9 cellular contexts compared by ENCODE assay signal in the genomic region with DNA sequence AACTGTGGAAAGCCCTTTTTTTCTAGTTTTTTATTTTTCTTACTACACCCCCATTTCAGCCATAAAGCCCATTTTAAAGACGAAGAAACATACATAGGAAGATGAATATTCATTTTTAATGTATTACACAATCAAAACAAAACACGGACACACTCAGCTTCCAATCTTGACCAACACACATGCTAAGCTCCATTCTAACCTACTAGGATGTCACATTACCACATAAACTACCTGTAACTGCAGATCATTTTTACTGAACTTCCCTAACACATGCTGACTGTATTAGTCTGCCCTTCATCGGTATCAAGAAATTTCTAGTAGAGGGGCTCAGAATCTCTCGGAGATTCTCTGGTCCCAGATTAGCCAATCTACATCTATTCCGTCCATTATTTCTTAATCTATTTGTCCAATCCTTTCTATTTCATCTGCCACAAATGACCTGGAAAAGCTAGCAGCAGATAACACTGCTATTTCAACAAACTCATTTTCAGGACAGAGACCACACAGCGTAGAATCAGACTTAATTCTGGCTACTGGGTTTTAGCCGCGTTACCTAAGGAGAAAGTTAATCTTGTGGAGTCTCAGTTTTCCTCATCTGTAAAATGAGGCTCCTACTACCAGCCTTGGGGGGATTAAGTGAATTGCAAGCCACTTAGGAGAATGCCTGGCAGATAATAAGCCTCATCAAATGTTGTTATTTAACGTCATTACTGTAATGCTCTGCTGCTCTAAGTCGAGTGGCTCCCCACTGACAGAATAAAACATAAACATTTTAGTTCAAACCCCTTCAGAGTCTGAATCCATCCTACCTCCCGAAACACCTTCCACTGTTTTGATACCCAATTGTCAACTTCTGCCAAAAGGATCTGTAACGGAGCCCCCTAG. TPM values are rescaled to one million over a fixed set of nuclear protein-coding genes. Genes with fewer than 3 reads are reported as not detected.
DNase-seq lines count a peak whose midpoint lies in the region; ATAC-seq and TF ChIP-seq lines count a peak whose summit lies in the region.
"Had no signal": no experiment of that assay in that cellular context is flagged by ENCODE, and none has a peak within 500 bp of the region (broad histone marks: within the 10 kb centered on the region; RNA-seq: fewer than 3 reads in every experiment).

No MANE protein-coding gene starts in this region.

- H2AFZ ChIP-seq in Karpas-422 (ENCODE audit: low read length) = no peak overlapping the region

- H3K4me2 ChIP-seq in Karpas-422 (ENCODE audit: low read depth, low read length, poor library complexity, severe bottlenecking) = peak overlapping the region; percentile 80

- H3K27ac Mint-ChIP-seq in naive thymus-derived CD4-positive, alpha-beta T cell = no peak overlapping the region

- peaks cover 30 to 63% (median 43%) of the 10 kb centered on the region in 7 donors for H3K4me1 Mint-ChIP-seq in naive thymus-derived CD4-positive, alpha-beta T cell

- peak overlapping the region; percentile 88 for H3K4me3 ChIP-seq in BE2C (ENCODE audit: low read depth, low read length)
- H3K4me3 ChIP-seq in Karpas-422 (ENCODE audit: low read length) = peak overlapping the region; percentile 87
- H3K4me3 ChIP-seq in naive thymus-derived CD4-positive, alpha-beta T cell (ENCODE audit: low read length) = peak overlapping the region; percentile 40
- H3K4me3 ChIP-seq in mucosa of descending colon = no peak overlapping the region

- ATAC-seq in naive thymus-derived CD4-positive, alpha-beta T cell = no peak
- no peak for ATAC-seq in mucosa of descending colon
- no peak for ATAC-seq in stimulated activated naive CD8-positive, alpha-beta T cell treated with anti-CD3 and anti-CD28 coated beads, Interleukin-15, Interleukin-2, amounts not matched to agents 100 U/mL and 50 U/mL, for 24 hours

- peaks cover 24% of the 10 kb centered on the region; the same call in 1 of the 2 replicates for H4K20me1 ChIP-seq in Karpas-422 (ENCODE audit: insufficient read depth, low read depth, low read length)

- H3K4me1 ChIP-seq in BE2C (no peaks in the 10 kb centered on the region), Karpas-422 (ENCODE audit: low read length) (peaks cover 30% of the 10 kb centered on the region), mucosa of descending colon (ENCODE audit: low read depth) (peaks cover 24% of the 10 kb centered on the region)
- H3K4me1 ChIP-seq in naive thymus-derived CD4-positive, alpha-beta T cell (ENCODE audit: control insufficient read depth in 2 of 2, insufficient read depth in 2 of 2, low read length in 2 of 2) = peaks cover 14 to 28% of the 10 kb centered on the region in 2 donors

- DNase-seq in BE2C = no peak
- no peak for DNase-seq in Karpas-422
- peak; percentile 19 for DNase-seq in dedifferentiated amniotic fluid mesenchymal stem cell (ENCODE audit: extremely low spot score)
- DNase-seq in naive thymus-derived CD4-positive, alpha-beta T cell = peak in 1 of 9 donors; percentile 24
- DNase-seq in HUDEP-2 (lab: John Stamatoyannopoulos, UW; ENCODE audit: unreplicated experiment in 76 of 76) = no peak
- no peak for DNase-seq in mucosa of descending colon
- DNase-seq in stimulated activated naive CD8-positive, alpha-beta T cell treated with anti-CD3 and anti-CD28 coated beads, Interleukin-15, Interleukin-2, amounts not matched to agents 100 U/mL and 50 U/mL, for 24 hours = no peak
- DNase-seq in SKM-1 treated with dmso at 0.1 percent for 144 hours (lab: John Stamatoyannopoulos, UW; ENCODE audit: unreplicated experiment) = no peak

- H3K27me3 Mint-ChIP-seq in naive thymus-derived CD4-positive, alpha-beta T cell = peaks cover 0 to 7% (median 0%) of the 10 kb centered on the region in 5 donors

- H3K36me3 Mint-ChIP-seq in naive thymus-derived CD4-positive, alpha-beta T cell = peaks cover 0 to 11% (median 4%) of the 10 kb centered on the region in 5 donors
- H3K36me3 Mint-ChIP-seq: naive B cell had no signal

- H3K4me3 Mint-ChIP-seq in naive thymus-derived CD4-positive, alpha-beta T cell = no peak overlapping the region
- H3K4me3 Mint-ChIP-seq: naive B cell had no signal

- POLR2A ChIA-PET in naive thymus-derived CD4-positive, alpha-beta T cell (lab: Charles Lee) = interaction anchor here (0.7 to 3.2 kb wide), 9 partner anchors 10 to 926 kb away, joined by 3 to 38 read pairs (median 3); partner anchors contain the start of genes CCNG2 and NUP54

- peak overlapping the region; percentile 60 for H3K9ac ChIP-seq in Karpas-422 (ENCODE audit: low read length)

- H3K9me3 Mint-ChIP-seq in naive thymus-derived CD4-positive, alpha-beta T cell = peaks cover 0 to 9% (median 0%) of the 10 kb centered on the region in 11 donors
- H3K9me3 Mint-ChIP-seq: naive B cell had no signal

- peaks cover 59% of the 10 kb centered on the region for H3K79me2 ChIP-seq in Karpas-422 (ENCODE audit: low read length)

- no peaks in the 10 kb centered on the region for H3K9me2 ChIP-seq in Karpas-422 (replicated peaks; ENCODE audit: insufficient read depth, low read length)

- H3K9me3 ChIP-seq in BE2C (no peaks in the 10 kb centered on the region), Karpas-422 (ENCODE audit: low read length) (no peaks in the 10 kb centered on the region), mucosa of descending colon (no peaks in the 10 kb centered on the region)
- H3K9me3 ChIP-seq in naive thymus-derived CD4-positive, alpha-beta T cell (ENCODE audit: control insufficient read depth in 2 of 3, low read length in 3 of 3) = no peaks in the 10 kb centered on the region

- no peaks in the 10 kb centered on the region for H3K36me3 ChIP-seq in BE2C
- H3K36me3 ChIP-seq in Karpas-422 (ENCODE audit: insufficient read depth, low read length) = no peaks in the 10 kb centered on the region
- peaks cover 0 to 7% (median 0%) of the 10 kb centered on the region in 3 experiments for H3K36me3 ChIP-seq in naive thymus-derived CD4-positive, alpha-beta T cell (ENCODE audit: control insufficient read depth in 2 of 3, insufficient read depth in 3 of 3, low read length in 3 of 3)
- H3K36me3 ChIP-seq in mucosa of descending colon (ENCODE audit: low read depth) = no peaks in the 10 kb centered on the region

- H3K27ac ChIP-seq in Karpas-422 (ENCODE audit: low read length) = peak overlapping the region; percentile 21
- H3K27ac ChIP-seq in naive thymus-derived CD4-positive, alpha-beta T cell (ENCODE audit: low read depth, low read length) = peak overlapping the region; percentile 98

- intact Hi-C loops in naive thymus-derived CD4-positive, alpha-beta T cell (cut with micrococcal nuclease) = loop anchor here (1.0 to 2.0 kb wide), 2 partner anchors 9 to 21 kb away; no protein-coding TSS in a partner anchor
- intact Hi-C loops in mucosa of descending colon (cut with DNase I, micrococcal nuclease) = no loop called here

- TF ChIP-seq CTCF in BE2C (IDR thresholded peaks at IDR 0.05; ENCODE audit: low read depth, low read length) (no peak), mucosa of descending colon (IDR thresholded peaks at IDR 0.05) (no peak)

- H3K27me3 ChIP-seq in BE2C (no peaks in the 10 kb centered on the region), Karpas-422 (ENCODE audit: low read length) (no peaks in the 10 kb centered on the region)
- no peaks in the 10 kb centered on the region for H3K27me3 ChIP-seq in naive thymus-derived CD4-positive, alpha-beta T cell (ENCODE audit: control insufficient read depth in 2 of 2, insufficient read depth in 2 of 2, low read length in 2 of 2)

- CTCF ChIA-PET in naive thymus-derived CD4-positive, alpha-beta T cell (lab: Charles Lee) = interaction anchor here (0.7 to 1.1 kb wide), 5 partner anchors 18 to 80 kb away, joined by 3 to 6 read pairs (median 3); no protein-coding TSS in a partner anchor

RNA-seq across cellular contexts. Expression of gene CCNI, which starts 1.6 kb away (rescaled TPM):
- 98.0 TPM for polyA plus RNA-seq in BE2C (2012; ENCODE audit: insufficient read depth, insufficient read length, low read depth)
- 54.1 and 105 TPM in 2 replicates for total RNA-seq in Karpas-422 (2014; rRNA removed; shearing (Covaris generic); ENCODE audit: low replicate concordance)
- total RNA-seq in naive thymus-derived CD4-positive, alpha-beta T cell = 100 to 1,000 TPM; 206 to 393 (median 314) TPM
- 100 to 1,000 TPM; 345 to 418 TPM for polyA plus RNA-seq in naive thymus-derived CD4-positive, alpha-beta T cell
- total RNA-seq in mucosa of descending colon = 100 to 1,000 TPM; 175 to 323 (median 190) TPM

Comparison
In these comparisons a context has a peak if more than half of its experiments do, and no peak if none do; other contexts are left out.
1. intact Hi-C loops: an anchor here in naive thymus-derived CD4-positive, alpha-beta T cell (1.0 to 2.0 kb wide); none called in mucosa of descending colon.